1 cellular context compared by ENCODE assay signal in genomic region chr1:1788646-1789431, GRCh38.
TF ChIP-seq lines count a peak whose summit lies in the region.

No MANE protein-coding gene starts in this region.

TF ChIP-seq in WTC11, 78 proteins besides CTCF, POLR2A, EP300 and RAD21 (continued from another document):
- TF ChIP-seq, protein P1, sequence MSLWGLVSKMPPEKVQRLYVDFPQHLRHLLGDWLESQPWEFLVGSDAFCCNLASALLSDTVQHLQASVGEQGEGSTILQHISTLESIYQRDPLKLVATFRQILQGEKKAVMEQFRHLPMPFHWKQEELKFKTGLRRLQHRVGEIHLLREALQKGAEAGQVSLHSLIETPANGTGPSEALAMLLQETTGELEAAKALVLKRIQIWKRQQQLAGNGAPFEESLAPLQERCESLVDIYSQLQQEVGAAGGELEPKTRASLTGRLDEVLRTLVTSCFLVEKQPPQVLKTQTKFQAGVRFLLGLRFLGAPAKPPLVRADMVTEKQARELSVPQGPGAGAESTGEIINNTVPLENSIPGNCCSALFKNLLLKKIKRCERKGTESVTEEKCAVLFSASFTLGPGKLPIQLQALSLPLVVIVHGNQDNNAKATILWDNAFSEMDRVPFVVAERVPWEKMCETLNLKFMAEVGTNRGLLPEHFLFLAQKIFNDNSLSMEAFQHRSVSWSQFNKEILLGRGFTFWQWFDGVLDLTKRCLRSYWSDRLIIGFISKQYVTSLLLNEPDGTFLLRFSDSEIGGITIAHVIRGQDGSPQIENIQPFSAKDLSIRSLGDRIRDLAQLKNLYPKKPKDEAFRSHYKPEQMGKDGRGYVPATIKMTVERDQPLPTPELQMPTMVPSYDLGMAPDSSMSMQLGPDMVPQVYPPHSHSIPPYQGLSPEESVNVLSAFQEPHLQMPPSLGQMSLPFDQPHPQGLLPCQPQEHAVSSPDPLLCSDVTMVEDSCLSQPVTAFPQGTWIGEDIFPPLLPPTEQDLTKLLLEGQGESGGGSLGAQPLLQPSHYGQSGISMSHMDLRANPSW (CRISPR knock-in tag; conservative IDR thresholded peaks at IDR 0.05; ENCODE audit: low read depth) = no peak
- TF ChIP-seq ZNF281 (CRISPR knock-in tag; IDR thresholded peaks at IDR 0.05) = no peak
